Comparison of ENCODE assay signal across 19 cellular contexts in the genomic region with DNA sequence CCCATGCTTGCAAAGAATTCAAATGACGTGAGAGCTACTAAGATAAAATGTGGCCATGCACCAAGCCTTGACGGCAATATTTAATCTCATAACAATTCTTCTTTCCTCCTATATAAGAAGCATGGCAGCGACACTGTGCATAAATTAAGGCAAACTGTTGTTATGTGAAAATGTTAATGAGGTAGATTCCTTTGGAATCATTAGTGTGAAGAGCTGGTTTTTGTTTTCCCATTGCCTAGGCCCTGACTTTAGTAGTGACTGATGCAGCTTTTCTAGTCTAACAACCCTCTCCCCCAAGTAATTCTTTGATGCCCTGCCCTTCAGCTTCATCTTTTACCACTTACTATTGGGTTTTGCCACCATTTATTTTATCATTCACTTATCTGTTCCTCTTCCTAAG.
"Had no signal": no experiment of that assay in that cellular context is flagged by ENCODE, and none has a peak within 500 bp of the region (broad histone marks: within the 10 kb centered on the region; RNA-seq: fewer than 3 reads in every experiment).

No MANE protein-coding gene starts in this region.

- H3K27me3 Mint-ChIP-seq: activated B cell treated with CpG ODN at 0.5 μM for 24 hours; activated CD8-positive, alpha-beta T cell treated with anti-CD3 and anti-CD28 coated beads for 36 hours; activated T-cell treated with anti-CD3 and anti-CD28 coated beads, Interleukin-2, amount 50 U/mL, for 24 hours; central memory CD8-positive, alpha-beta T cell; stimulated activated naive B cell treated with anti-CD40 and anti-IgM and Interleukin-4, amounts not matched to agents 10 μg/mL and 1 μg/mL and 100 μg/mL, for 72 hours had no signal

- H3K4me1 Mint-ChIP-seq: activated B cell treated with CpG ODN at 0.5 μM for 24 hours; central memory CD8-positive, alpha-beta T cell; mesothelial cell of epicardium; neural crest cell had no signal

- ATAC-seq: activated CD8-positive, alpha-beta T cell treated with anti-CD3 and anti-CD28 coated beads for 36 hours; activated naive CD4-positive, alpha-beta T cell treated with anti-CD3 and anti-CD28 coated beads, Interleukin-2, amount 50 U/mL, for 72 hours; body of pancreas; lower lobe of right lung; stimulated activated naive B cell treated with anti-CD40 and anti-IgM and Interleukin-4, amounts not matched to agents 10 μg/mL and 1 μg/mL and 100 μg/mL, for 72 hours; upper lobe of right lung had no signal

- H3K9me3 Mint-ChIP-seq: activated B cell treated with CpG ODN at 0.5 μM for 24 hours; activated CD8-positive, alpha-beta T cell treated with anti-CD3 and anti-CD28 coated beads for 36 hours; activated naive CD4-positive, alpha-beta T cell treated with anti-CD3 and anti-CD28 coated beads, Interleukin-2, amount 50 U/mL, for 72 hours; activated T-cell treated with anti-CD3 and anti-CD28 coated beads, Interleukin-2, amount 50 U/mL, for 24 hours; central memory CD8-positive, alpha-beta T cell; mesothelial cell of epicardium; neural crest cell; stimulated activated naive B cell treated with anti-CD40 and anti-IgM and Interleukin-4, amounts not matched to agents 10 μg/mL and 1 μg/mL and 100 μg/mL, for 72 hours had no signal

- H3K27me3 ChIP-seq: body of pancreas, colonic mucosa, spleen, upper lobe of right lung had no signal

- H3K27ac Mint-ChIP-seq: activated CD8-positive, alpha-beta T cell treated with anti-CD3 and anti-CD28 coated beads for 36 hours; activated T-cell treated with anti-CD3 and anti-CD28 coated beads, Interleukin-2, amount 50 U/mL, for 24 hours; mesothelial cell of epicardium; stimulated activated naive B cell treated with anti-CD40 and anti-IgM and Interleukin-4, amounts not matched to agents 10 μg/mL and 1 μg/mL and 100 μg/mL, for 72 hours had no signal

- H3K27ac ChIP-seq: body of pancreas, colonic mucosa, lower lobe of right lung, spleen, thoracic aorta, upper lobe of right lung had no signal

- H3K4me1 ChIP-seq: body of pancreas, colonic mucosa, lower lobe of right lung, spleen, upper lobe of right lung had no signal

- H3K4me3 Mint-ChIP-seq: activated B cell treated with CpG ODN at 0.5 μM for 24 hours; activated CD8-positive, alpha-beta T cell treated with anti-CD3 and anti-CD28 coated beads for 36 hours; activated T-cell treated with anti-CD3 and anti-CD28 coated beads, Interleukin-2, amount 50 U/mL, for 24 hours; central memory CD8-positive, alpha-beta T cell; mesothelial cell of epicardium; neural crest cell; stimulated activated naive B cell treated with anti-CD40 and anti-IgM and Interleukin-4, amounts not matched to agents 10 μg/mL and 1 μg/mL and 100 μg/mL, for 72 hours had no signal

- DNase-seq: activated B cell treated with CpG ODN at 0.5 μM for 24 hours; activated CD4-positive, alpha-beta T cell treated with anti-CD3 and anti-CD28 coated beads for 48 hours; activated CD8-positive, alpha-beta T cell treated with anti-CD3 and anti-CD28 coated beads for 36 hours; activated T-cell treated with anti-CD3 and anti-CD28 coated beads, Interleukin-2, amount 50 U/mL, for 24 hours; body of pancreas; colonic mucosa; erythroblast; head of caudate nucleus; lower lobe of right lung; retina; spleen; stimulated activated naive B cell treated with anti-CD40 and anti-IgM and Interleukin-4, amounts not matched to agents 10 μg/mL and 1 μg/mL and 100 μg/mL, for 72 hours; SW 1271; upper lobe of right lung had no signal

- H3K4me3 ChIP-seq: body of pancreas, colonic mucosa, lower lobe of right lung, spleen, thoracic aorta, upper lobe of right lung had no signal

- H3K9me3 ChIP-seq: body of pancreas, colonic mucosa, lower lobe of right lung, spleen, thoracic aorta, upper lobe of right lung had no signal
